Comparison of ENCODE assay signal across 21 cellular contexts in the genomic region with DNA sequence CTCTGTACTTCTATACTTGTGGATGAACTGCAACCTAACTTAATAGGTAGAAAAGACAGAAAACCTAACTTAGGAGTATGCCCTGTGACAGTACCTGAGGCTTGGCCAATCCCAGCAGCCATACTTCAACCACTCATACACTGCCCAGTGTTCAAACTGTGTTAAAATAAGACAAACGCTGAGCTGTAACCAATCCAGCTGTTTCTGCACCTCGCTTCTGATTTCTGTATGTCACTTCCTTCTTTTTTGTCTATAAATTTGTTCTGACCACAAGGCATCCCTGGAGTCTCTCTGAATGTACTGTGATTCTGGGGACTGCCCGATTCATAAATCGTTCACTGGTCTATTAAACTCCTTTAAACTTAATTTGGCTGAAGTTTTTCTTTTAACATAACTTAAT.
"Had no signal": no experiment of that assay in that cellular context is flagged by ENCODE, and none has a peak within 500 bp of the region (broad histone marks: within the 10 kb centered on the region; RNA-seq: fewer than 3 reads in every experiment).

No MANE protein-coding gene starts in this region.

- DNase-seq: activated B cell treated with CpG ODN at 0.5 μM for 24 hours; activated CD4-positive, alpha-beta T cell treated with anti-CD3 and anti-CD28 coated beads, Interleukin-2, amount 50 U/mL, for 1 hour; activated CD8-positive, alpha-beta T cell treated with anti-CD3 and anti-CD28 coated beads for 36 hours; activated naive CD8-positive, alpha-beta T cell treated with anti-CD3 and anti-CD28 coated beads, Interleukin-2, amount 50 U/mL, for 24 hours; activated T-cell treated with anti-CD3 and anti-CD28 coated beads, Interleukin-2, amount 50 U/mL, for 48 hours; amygdala; caudate nucleus; cortex of kidney; esophagus squamous epithelium; foreskin melanocyte; heart right ventricle; left lung; lower lobe of right lung; mesenchymal stem cell; natural killer cell; right cardiac atrium; stimulated activated CD4-positive, alpha-beta T cell treated with anti-CD3 and anti-CD28 coated beads, Interleukin-15, amount 100 ng/mL, for 24 hours; stimulated activated CD4-positive, alpha-beta T cell treated with anti-CD3 and anti-CD28 coated beads, Interleukin-2, amount 100 ng/mL, for 24 hours; stimulated activated naive B cell treated with anti-CD40 and anti-IgM and Interleukin-4, amounts not matched to agents 10 μg/mL and 1 μg/mL and 100 μg/mL, for 72 hours; tibial artery; upper lobe of right lung had no signal

- ATAC-seq: activated CD8-positive, alpha-beta T cell treated with anti-CD3 and anti-CD28 coated beads for 36 hours; activated naive CD8-positive, alpha-beta T cell treated with anti-CD3 and anti-CD28 coated beads, Interleukin-2, amount 50 U/mL, for 24 hours; heart right ventricle; left lung; lower lobe of right lung; natural killer cell; right cardiac atrium; stimulated activated naive B cell treated with anti-CD40 and anti-IgM and Interleukin-4, amounts not matched to agents 10 μg/mL and 1 μg/mL and 100 μg/mL, for 72 hours; upper lobe of right lung had no signal
